ENCODE assay signal across 8 cellular contexts in genomic region chr7:45026984-45027773, GRCh38. TPM values are rescaled to one million over a fixed set of nuclear protein-coding genes. Genes with fewer than 3 reads are reported as not detected.
A peak's percentile ranks its signal among the peaks of the same experiment; 100 is the strongest.
DNase-seq lines count a peak whose midpoint lies in the region; ATAC-seq and TF ChIP-seq lines count a peak whose summit lies in the region.

No MANE protein-coding gene starts in this region.

- ATAC-seq in GM18511 (IDR thresholded peaks at IDR 0.05; ENCODE audit: unreplicated experiment) (peak; percentile 62), HG03354 (IDR thresholded peaks at IDR 0.05; ENCODE audit: poor library complexity, severe bottlenecking, unreplicated experiment) (peak; percentile 51), PC-3 (no peak)
- peak; percentile 17 to 27 for ATAC-seq in activated CD4-positive, CD25-positive, alpha-beta regulatory T cell treated with anti-CD3 and anti-CD28 coated beads, Interleukin-2, amount 50 U/mL, for 24 hours

- CTCF ChIA-PET in PC-3 (lab: Charles Lee): no interaction called here

- no peaks in the 10 kb centered on the region for H3K9me3 ChIP-seq in tibial artery
- no peaks in the 10 kb centered on the region for H3K9me3 ChIP-seq in PC-3 (ENCODE audit: low read length)

- no peak overlapping the region for H2AFZ ChIP-seq in PC-3 (ENCODE audit: low read length)

- H3K9me2 ChIP-seq in PC-3 (replicated peaks; ENCODE audit: low read length): no peaks in the 10 kb centered on the region

- BruUV-seq in PC-3 (replicated peaks; lab: Mats Ljungman, UMichigan): no TSS peak

- no peak overlapping the region for H3K4me2 ChIP-seq in PC-3 (ENCODE audit: low read length)

- H3K27me3 ChIP-seq in tibial artery (no peaks in the 10 kb centered on the region), PC-3 (ENCODE audit: low read length) (no peaks in the 10 kb centered on the region)

- no peak overlapping the region for H3K9ac ChIP-seq in PC-3 (ENCODE audit: low read length)

- H3F3A ChIP-seq in PC-3 (ENCODE audit: low read length, unreplicated experiment): no peaks in the 10 kb centered on the region

- no peak for TF ChIP-seq CTCF in tibial artery (IDR thresholded peaks at IDR 0.05)
- no peak for TF ChIP-seq CTCF in PC-3 (conservative IDR thresholded peaks at IDR 0.05; ENCODE audit: low read depth, low read length)

- H3K36me3 ChIP-seq in tibial artery: peaks cover 0 to 13% (median 9%) of the 10 kb centered on the region in 3 donors
- no peaks in the 10 kb centered on the region; the same call in 1 of the 2 replicates for H3K36me3 ChIP-seq in PC-3 (ENCODE audit: low read depth, low read length)

- H3K4me1 ChIP-seq in tibial artery: no peaks in the 10 kb centered on the region
- peaks cover 6% of the 10 kb centered on the region; the same call in 1 of the 2 replicates for H3K4me1 ChIP-seq in PC-3 (ENCODE audit: insufficient read depth, low read length)

- DNase-seq in cardiac septum (ENCODE audit: low spot score) (peak; percentile 59), tibial artery (peak in 1 of 2 donors; percentile 39), PC-3 (no peak), anterior cingulate cortex (lab: John Stamatoyannopoulos, UW) (no peak), 8988T (no peak)

- no peaks in the 10 kb centered on the region for H3K79me2 ChIP-seq in PC-3 (ENCODE audit: low read length)

- no peaks in the 10 kb centered on the region for H4K20me1 ChIP-seq in PC-3 (ENCODE audit: low read length)

- H3K27ac ChIP-seq in tibial artery: no peak overlapping the region
- no peak overlapping the region for H3K27ac ChIP-seq in PC-3 (ENCODE audit: low read length)

- H3K4me3 ChIP-seq in tibial artery: peak overlapping the region; percentile 10 to 17
- H3K4me3 ChIP-seq in PC-3 (ENCODE audit: low read length): no peak overlapping the region

- POLR2A ChIA-PET in PC-3 (lab: Charles Lee; ENCODE audit: unreplicated experiment): no interaction called here

- intact Hi-C loops in cardiac septum (cut with DNase I): no loop called here
- intact Hi-C loops in tibial artery (cut with DNase I; ENCODE audit: low total_unique reads): no loop called here
- intact Hi-C loops in PC-3 (cut with micrococcal nuclease): no loop called here

RNA-seq across cellular contexts. Expression of gene CCM2, which starts 27.2 kb away (rescaled TPM):
- total RNA-seq in cardiac septum (35.3 TPM), PC-3 (2014; rRNA removed) (56.6 and 61.5 TPM in 2 replicates)

RNA-seq across cellular contexts. Expression of gene MYO1G, which starts 48.4 kb away (rescaled TPM):
- 2.4 TPM for total RNA-seq in cardiac septum
- total RNA-seq in PC-3 (2014; rRNA removed): 0.11 and 0.17 TPM in 2 replicates
